8 cellular contexts compared by ENCODE assay signal in the genomic region with DNA sequence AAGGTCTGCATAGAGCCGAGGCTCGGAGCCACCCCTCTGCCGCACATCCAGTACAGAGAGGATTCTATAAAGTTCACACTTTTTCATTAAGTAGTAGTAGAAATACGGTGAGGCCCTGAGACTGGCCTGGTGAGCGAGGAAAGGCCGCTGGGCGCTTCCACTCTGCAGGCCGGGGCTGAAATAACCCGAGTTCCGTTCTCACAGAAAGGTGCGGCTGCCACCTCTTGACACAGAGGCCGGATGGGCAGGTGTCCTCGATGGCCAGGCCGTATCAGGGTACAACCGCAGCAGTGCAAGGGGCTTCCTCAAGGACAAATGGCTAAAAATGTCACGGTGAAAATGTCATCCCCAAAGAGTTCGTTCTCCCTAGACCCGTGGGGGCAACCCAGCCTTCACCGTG. TPM values are rescaled to one million over a fixed set of nuclear protein-coding genes. Genes with fewer than 3 reads are reported as not detected.
A peak's percentile ranks its signal among the peaks of the same experiment; 100 is the strongest.
DNase-seq lines count a peak whose midpoint lies in the region; ATAC-seq, FAIRE-seq and TF ChIP-seq lines count a peak whose summit lies in the region.

No MANE protein-coding gene starts in this region.

- no peak for DNase-seq in A673 (ENCODE audit: low spot score)
- peak; percentile 47 for DNase-seq in natural killer cell treated with Interleukin-12 subunit alpha and Interleukin-12 subunit beta and Interleukin-15 and Interleukin-18, amount 100 ng/mL, for 72 hours (ENCODE audit: low spot score)
- no peak for DNase-seq in GM03348 (ENCODE audit: low spot score)
- DNase-seq in frontal cortex (ENCODE audit: low spot score in 2 of 2), result no peak
- no peak for DNase-seq in nucleus accumbens (lab: John Stamatoyannopoulos, UW)

- H3K4me3 ChIP-seq in A673 (ENCODE audit: low read depth, low read length, poor library complexity, severe bottlenecking) (peak overlapping the region; percentile 33), HUES6 (ENCODE audit: low read depth, low read length) (peak overlapping the region; percentile 55)

- H3K36me3 Mint-ChIP-seq in brain, result peaks cover 29% of the 10 kb centered on the region
- H3K36me3 Mint-ChIP-seq in natural killer cell treated with Interleukin-12 subunit alpha and Interleukin-12 subunit beta and Interleukin-15 and Interleukin-18, amount 100 ng/mL, for 72 hours, result peaks cover 6% of the 10 kb centered on the region

- no peaks in the 10 kb centered on the region for H3K9me3 ChIP-seq in A673 (ENCODE audit: low read depth, low read length, poor library complexity, severe bottlenecking)
- no peaks in the 10 kb centered on the region for H3K9me3 ChIP-seq in HUES6 (ENCODE audit: control insufficient read depth, insufficient read depth, low read depth, low read length)

- CTCF ChIA-PET in A673 (lab: Charles Lee), result no interaction called here

- POLR2A ChIA-PET in A673 (lab: Charles Lee; ENCODE audit: low non-redundant PET), result no interaction called here

- H3K4me1 ChIP-seq in A673 (ENCODE audit: insufficient read depth, low read length, poor library complexity, severe bottlenecking), result peaks cover 10% of the 10 kb centered on the region
- H3K4me1 ChIP-seq in HUES6 (ENCODE audit: control insufficient read depth, insufficient read depth, low read length), result peaks cover 11% of the 10 kb centered on the region

- H3K27me3 Mint-ChIP-seq in brain, result no peaks in the 10 kb centered on the region
- H3K27me3 Mint-ChIP-seq in natural killer cell treated with Interleukin-12 subunit alpha and Interleukin-12 subunit beta and Interleukin-15 and Interleukin-18, amount 100 ng/mL, for 72 hours, result no peaks in the 10 kb centered on the region

- no TSS peak for BruUV-seq in A673 (replicated peaks; lab: Mats Ljungman, UMichigan)

- ATAC-seq in natural killer cell treated with Interleukin-12 subunit alpha and Interleukin-12 subunit beta and Interleukin-15 and Interleukin-18, amount 100 ng/mL, for 72 hours, result no peak
- ATAC-seq in HG03442 (IDR thresholded peaks at IDR 0.05; ENCODE audit: unreplicated experiment), result no peak

- peaks cover 44% of the 10 kb centered on the region for H3K36me3 ChIP-seq in A673 (ENCODE audit: insufficient read depth, low read length, poor library complexity, severe bottlenecking)
- peaks cover 60% of the 10 kb centered on the region for H3K36me3 ChIP-seq in HUES6 (ENCODE audit: control insufficient read depth, insufficient read depth, low read length)

- no peak for TF ChIP-seq CTCF in A673 (conservative IDR thresholded peaks at IDR 0.05; ENCODE audit: low read depth, low read length)
- TF ChIP-seq CTCF in brain (conservative IDR thresholded peaks at IDR 0.05), result no peak

- no peak overlapping the region for H3K27ac Mint-ChIP-seq in brain
- no peak overlapping the region for H3K27ac Mint-ChIP-seq in natural killer cell treated with Interleukin-12 subunit alpha and Interleukin-12 subunit beta and Interleukin-15 and Interleukin-18, amount 100 ng/mL, for 72 hours

- H3K27ac ChIP-seq in A673 (ENCODE audit: low read depth, low read length, poor library complexity, severe bottlenecking) (peak overlapping the region; percentile 51), HUES6 (ENCODE audit: low read depth, low read length) (no peak overlapping the region)

- H3K9me3 Mint-ChIP-seq in brain, result no peaks in the 10 kb centered on the region
- no peaks in the 10 kb centered on the region for H3K9me3 Mint-ChIP-seq in natural killer cell treated with Interleukin-12 subunit alpha and Interleukin-12 subunit beta and Interleukin-15 and Interleukin-18, amount 100 ng/mL, for 72 hours

- no peak for FAIRE-seq in frontal cortex (lab: Jason Lieb, UNC)

- H3K4me1 Mint-ChIP-seq in brain, result peaks cover 23% of the 10 kb centered on the region
- H3K4me1 Mint-ChIP-seq in natural killer cell treated with Interleukin-12 subunit alpha and Interleukin-12 subunit beta and Interleukin-15 and Interleukin-18, amount 100 ng/mL, for 72 hours (ENCODE audit: low read depth in 2 of 2), result peaks cover 12 to 14% of the 10 kb centered on the region in 2 donors

- H3K4me3 Mint-ChIP-seq in brain, result peak overlapping the region; percentile 24 to 75 (median 64)
- peak overlapping the region; percentile 68 for H3K4me3 Mint-ChIP-seq in natural killer cell treated with Interleukin-12 subunit alpha and Interleukin-12 subunit beta and Interleukin-15 and Interleukin-18, amount 100 ng/mL, for 72 hours

- no peak overlapping the region for H3K9ac ChIP-seq in HUES6 (ENCODE audit: low read length)

- H3K27me3 ChIP-seq in A673 (replicated peaks; ENCODE audit: insufficient read depth, low read depth, low read length, poor library complexity), result no peaks in the 10 kb centered on the region
- H3K27me3 ChIP-seq in HUES6 (ENCODE audit: control insufficient read depth, insufficient read depth, low read length), result no peaks in the 10 kb centered on the region

- intact Hi-C loops in A673 (cut with micrococcal nuclease; ENCODE audit: unreplicated experiment), result no loop called here

RNA-seq across cellular contexts. Expression of a gene that starts 0.8 kb away (rescaled TPM):
- total RNA-seq in A673 (2021), result 55.4 and 58.3 TPM in 2 replicates
- polyA plus RNA-seq in brain (ENCODE audit: insufficient read depth, low read depth, low replicate concordance), result 49.3 TPM
- 10 to 100 TPM; 30.4 to 36.5 TPM for total RNA-seq in natural killer cell treated with Interleukin-12 subunit alpha and Interleukin-12 subunit beta and Interleukin-15 and Interleukin-18, amount 100 ng/mL, for 72 hours
- total RNA-seq in frontal cortex, result 28.9 TPM

RNA-seq across cellular contexts. Expression of a gene that starts 6.0 kb away (rescaled TPM):
- 34.8 and 36.6 TPM in 2 replicates for total RNA-seq in A673 (2021)
- polyA plus RNA-seq in brain (ENCODE audit: insufficient read depth, low read depth, low replicate concordance), result 15.7 TPM
- 10 to 100 TPM; 69.4 to 77.6 TPM for total RNA-seq in natural killer cell treated with Interleukin-12 subunit alpha and Interleukin-12 subunit beta and Interleukin-15 and Interleukin-18, amount 100 ng/mL, for 72 hours
- 8.6 TPM for total RNA-seq in frontal cortex

RNA-seq across cellular contexts. Expression of a gene that starts 9.9 kb away (rescaled TPM):
- total RNA-seq in A673 (2021), result 0.75 and 0.87 TPM in 2 replicates
- polyA plus RNA-seq in brain (ENCODE audit: insufficient read depth, low read depth, low replicate concordance), result 2.6 TPM
- under 1 TPM; 0.17 to 0.50 TPM for total RNA-seq in natural killer cell treated with Interleukin-12 subunit alpha and Interleukin-12 subunit beta and Interleukin-15 and Interleukin-18, amount 100 ng/mL, for 72 hours
- 1.2 TPM for total RNA-seq in frontal cortex

RNA-seq across cellular contexts. Expression of a gene that starts 15.6 kb away (rescaled TPM):
- total RNA-seq in A673 (2021) (46.7 and 49.7 TPM in 2 replicates), frontal cortex (13.9 TPM)
- polyA plus RNA-seq in brain (ENCODE audit: insufficient read depth, low read depth, low replicate concordance), result 19.6 TPM
- 10 to 100 TPM; 26.7 to 49.4 TPM for total RNA-seq in natural killer cell treated with Interleukin-12 subunit alpha and Interleukin-12 subunit beta and Interleukin-15 and Interleukin-18, amount 100 ng/mL, for 72 hours

RNA-seq across cellular contexts. Expression of a gene that starts 20.4 kb away (rescaled TPM):
- total RNA-seq in A673 (2021) (128 and 138 TPM in 2 replicates), frontal cortex (60.3 TPM)
- 219 TPM for polyA plus RNA-seq in brain (ENCODE audit: insufficient read depth, low read depth, low replicate concordance)
- total RNA-seq in natural killer cell treated with Interleukin-12 subunit alpha and Interleukin-12 subunit beta and Interleukin-15 and Interleukin-18, amount 100 ng/mL, for 72 hours, result 100 to 1,000 TPM in 1 of 2 donors, 10 to 100 TPM in 1; 81.3 to 112 TPM
